In the genomic region with DNA sequence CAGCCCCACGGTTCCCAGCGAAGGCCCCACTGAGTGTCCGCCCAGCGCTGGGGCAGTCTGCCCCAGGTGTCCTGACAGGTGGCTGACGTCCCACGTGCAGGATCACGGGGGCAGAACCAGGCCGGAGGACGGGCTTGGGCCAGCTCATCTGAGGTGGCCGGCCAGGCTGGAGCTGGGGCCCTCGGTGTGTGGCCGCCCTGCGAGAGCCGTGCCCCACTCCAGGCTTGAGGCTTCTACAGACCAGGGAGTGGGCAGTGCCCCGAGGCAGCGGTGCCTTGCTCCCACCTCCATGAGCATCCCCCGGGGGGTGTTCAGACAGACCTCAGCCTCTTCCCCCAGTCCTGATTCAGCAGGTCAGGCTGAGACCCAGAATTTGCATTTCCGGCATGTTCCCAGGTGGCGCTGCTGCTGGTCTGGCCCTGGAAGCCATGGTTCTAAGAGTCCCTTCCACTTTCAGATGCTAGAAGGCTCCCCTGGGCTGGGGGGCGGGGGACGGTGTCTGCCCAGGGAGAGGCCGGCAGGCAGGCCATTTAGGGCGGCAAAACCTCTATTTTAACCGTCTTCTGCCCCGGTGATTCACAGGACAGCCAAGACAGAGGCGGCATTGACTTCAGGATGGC, we compare ENCODE assay signal across 19 cellular contexts. TPM values are rescaled to one million over a fixed set of nuclear protein-coding genes. Genes with fewer than 3 reads are reported as not detected.
"Had no signal": no experiment of that assay in that cellular context is flagged by ENCODE, and none has a peak within 500 bp of the region (broad histone marks: within the 10 kb centered on the region; RNA-seq: fewer than 3 reads in every experiment).

No MANE protein-coding gene starts in this region.

- DNase-seq: activated CD4-positive, alpha-beta T cell treated with anti-CD3 and anti-CD28 coated beads, Interleukin-2, amount 10 ng/mL, durations not matched to agents 7 days and 5 days; activated CD8-positive, alpha-beta T cell treated with anti-CD3 and anti-CD28 coated beads, Interleukin-2, amount 10 ng/mL, durations not matched to agents 7 days and 5 days; activated naive CD4-positive, alpha-beta T cell treated with anti-CD3 and anti-CD28 coated beads for 36 hours; activated T-cell treated with anti-CD3 and anti-CD28 coated beads, Interleukin-2, amount 50 U/mL, for 24 hours; brain microvascular endothelial cell; cortex of kidney; heart left ventricle; nucleus accumbens; stimulated activated CD8-positive, alpha-beta memory T cell treated with anti-CD3 and anti-CD28 coated beads, Interleukin-4, amount 100 ng/mL, for 48 hours; stimulated activated naive CD4-positive, alpha-beta T cell; T1000 had no signal

- H3K27ac Mint-ChIP-seq: activated CD4-positive, alpha-beta T cell treated with anti-CD3 and anti-CD28 coated beads, Interleukin-2, amount 10 ng/mL, durations not matched to agents 7 days and 5 days; activated CD8-positive, alpha-beta T cell treated with anti-CD3 and anti-CD28 coated beads, Interleukin-2, amount 10 ng/mL, durations not matched to agents 7 days and 5 days; activated naive CD4-positive, alpha-beta T cell treated with anti-CD3 and anti-CD28 coated beads for 36 hours; activated T-cell treated with anti-CD3 and anti-CD28 coated beads, Interleukin-2, amount 50 U/mL, for 24 hours; natural killer cell treated with Interleukin-12 subunit alpha and Interleukin-12 subunit beta and Interleukin-15 and Interleukin-18, amount 100 ng/mL, for 72 hours had no signal

- H3K4me3 ChIP-seq: gastroesophageal sphincter, heart left ventricle had no signal

- H3K36me3 Mint-ChIP-seq: natural killer cell treated with Interleukin-12 subunit alpha and Interleukin-12 subunit beta and Interleukin-15 and Interleukin-18, amount 100 ng/mL, for 72 hours had no signal

- H3K36me3 ChIP-seq: brain microvascular endothelial cell had no signal

- H3K27me3 ChIP-seq: heart left ventricle had no signal

- ATAC-seq: activated CD4-positive, CD25-positive, alpha-beta regulatory T cell treated with anti-CD3 and anti-CD28 coated beads, Interleukin-2, amount 50 U/mL, for 24 hours; activated CD8-positive, alpha-beta T cell treated with anti-CD3 and anti-CD28 coated beads, Interleukin-2, amount 10 ng/mL, durations not matched to agents 7 days and 5 days; esophagus mucosa; gastroesophageal sphincter; heart left ventricle; natural killer cell treated with Interleukin-12 subunit alpha and Interleukin-12 subunit beta and Interleukin-15 and Interleukin-18, amount 100 ng/mL, for 72 hours had no signal

- H3K4me1 Mint-ChIP-seq: activated CD4-positive, alpha-beta T cell treated with anti-CD3 and anti-CD28 coated beads, Interleukin-2, amount 10 ng/mL, durations not matched to agents 7 days and 5 days had no signal

- H3K27ac ChIP-seq: brain microvascular endothelial cell, gastroesophageal sphincter, heart left ventricle had no signal

- H3K4me1 ChIP-seq: gastroesophageal sphincter had no signal

- H3K4me3 Mint-ChIP-seq: activated CD4-positive, alpha-beta T cell treated with anti-CD3 and anti-CD28 coated beads, Interleukin-2, amount 10 ng/mL, durations not matched to agents 7 days and 5 days; activated CD8-positive, alpha-beta T cell treated with anti-CD3 and anti-CD28 coated beads, Interleukin-2, amount 10 ng/mL, durations not matched to agents 7 days and 5 days; activated naive CD4-positive, alpha-beta T cell treated with anti-CD3 and anti-CD28 coated beads for 36 hours; activated T-cell treated with anti-CD3 and anti-CD28 coated beads, Interleukin-2, amount 50 U/mL, for 24 hours; natural killer cell treated with Interleukin-12 subunit alpha and Interleukin-12 subunit beta and Interleukin-15 and Interleukin-18, amount 100 ng/mL, for 72 hours had no signal

- H3K9me3 Mint-ChIP-seq: activated CD4-positive, alpha-beta T cell treated with anti-CD3 and anti-CD28 coated beads, Interleukin-2, amount 10 ng/mL, durations not matched to agents 7 days and 5 days; activated naive CD4-positive, alpha-beta T cell treated with anti-CD3 and anti-CD28 coated beads for 36 hours; activated T-cell treated with anti-CD3 and anti-CD28 coated beads, Interleukin-2, amount 50 U/mL, for 24 hours; central memory CD8-positive, alpha-beta T cell; natural killer cell treated with Interleukin-12 subunit alpha and Interleukin-12 subunit beta and Interleukin-15 and Interleukin-18, amount 100 ng/mL, for 72 hours had no signal

- H3K27me3 Mint-ChIP-seq: activated CD4-positive, alpha-beta T cell treated with anti-CD3 and anti-CD28 coated beads, Interleukin-2, amount 10 ng/mL, durations not matched to agents 7 days and 5 days; activated T-cell treated with anti-CD3 and anti-CD28 coated beads, Interleukin-2, amount 50 U/mL, for 24 hours; central memory CD8-positive, alpha-beta T cell had no signal

RNA-seq across cellular contexts. Expression of a gene that starts 35.4 kb away (rescaled TPM):
- total RNA-seq: activated CD4-positive, alpha-beta T cell treated with anti-CD3 and anti-CD28 coated beads, Interleukin-2, amount 10 ng/mL, durations not matched to agents 7 days and 5 days; activated CD8-positive, alpha-beta T cell treated with anti-CD3 and anti-CD28 coated beads, Interleukin-2, amount 10 ng/mL, durations not matched to agents 7 days and 5 days; activated naive CD4-positive, alpha-beta T cell treated with anti-CD3 and anti-CD28 coated beads for 36 hours; esophagus mucosa; heart left ventricle; lower leg skin; natural killer cell treated with Interleukin-12 subunit alpha and Interleukin-12 subunit beta and Interleukin-15 and Interleukin-18, amount 100 ng/mL, for 72 hours; T-helper 1 cell treated with Interleukin-12 subunit alpha and Interleukin-12 subunit beta and Interleukin-4 antibody, amounts not matched to agents 30 ng/mL and 1 ng/mL, for 36 hours; ureter had no signal
- polyA plus RNA-seq: heart left ventricle had no signal
